ENCODE assay signal across 2 cellular contexts in genomic region chr19:1576242-1577089, GRCh38.
TF ChIP-seq lines count a peak whose summit lies in the region.

No MANE protein-coding gene starts in this region.

TF ChIP-seq in Ishikawa, 13 proteins besides CTCF, POLR2A, EP300 and RAD21:
- TF ChIP-seq ZBTB7A (IDR thresholded peaks at IDR 0.05; ENCODE audit: low read depth) (0 out of 2 replicates have a peak, but pooled peaks have one; percentile 18), REST (IDR thresholded peaks at IDR 0.05; ENCODE audit: low read depth) (no peak)

TF ChIP-seq in H1, 55 proteins besides CTCF, POLR2A, EP300 and RAD21:
- TF ChIP-seq TAF7 (optimal IDR thresholded peaks at IDR 0.05; ENCODE audit: borderline replicate concordance, low read depth, low read length) (no peak), SUZ12 (IDR thresholded peaks at IDR 0.05; ENCODE audit: low read length) (no peak), HDAC6 (IDR thresholded peaks at IDR 0.05; ENCODE audit: low read depth, low read length) (no peak), GABPA (IDR thresholded peaks at IDR 0.05; ENCODE audit: borderline replicate concordance, insufficient read depth, low read length) (no peak), SP1 (IDR thresholded peaks at IDR 0.05; ENCODE audit: low read depth, low read length) (no peak), BACH1 (IDR thresholded peaks at IDR 0.05; ENCODE audit: low read length) (no peak), RXRA (IDR thresholded peaks at IDR 0.05; ENCODE audit: insufficient read depth, low read depth, low read length) (no peak), TAF1 (IDR thresholded peaks at IDR 0.05; ENCODE audit: low read depth, low read length) (no peak), CHD1 (IDR thresholded peaks at IDR 0.05; ENCODE audit: low read depth, low read length) (no peak), CBX5 (IDR thresholded peaks at IDR 0.05; ENCODE audit: low read depth, low read length) (no peak), KDM1A (IDR thresholded peaks at IDR 0.05; ENCODE audit: borderline replicate concordance, low read length) (no peak), CHD7 (IDR thresholded peaks at IDR 0.05; ENCODE audit: insufficient replicate concordance, low read length) (no peak), USF2 (IDR thresholded peaks at IDR 0.05; ENCODE audit: low read length) (no peak), CHD2 (IDR thresholded peaks at IDR 0.05; ENCODE audit: low read length) (no peak)
TF ChIP-seq in H1: peak in this region for 0.
